1 cellular context compared by ENCODE assay signal in the genomic region with DNA sequence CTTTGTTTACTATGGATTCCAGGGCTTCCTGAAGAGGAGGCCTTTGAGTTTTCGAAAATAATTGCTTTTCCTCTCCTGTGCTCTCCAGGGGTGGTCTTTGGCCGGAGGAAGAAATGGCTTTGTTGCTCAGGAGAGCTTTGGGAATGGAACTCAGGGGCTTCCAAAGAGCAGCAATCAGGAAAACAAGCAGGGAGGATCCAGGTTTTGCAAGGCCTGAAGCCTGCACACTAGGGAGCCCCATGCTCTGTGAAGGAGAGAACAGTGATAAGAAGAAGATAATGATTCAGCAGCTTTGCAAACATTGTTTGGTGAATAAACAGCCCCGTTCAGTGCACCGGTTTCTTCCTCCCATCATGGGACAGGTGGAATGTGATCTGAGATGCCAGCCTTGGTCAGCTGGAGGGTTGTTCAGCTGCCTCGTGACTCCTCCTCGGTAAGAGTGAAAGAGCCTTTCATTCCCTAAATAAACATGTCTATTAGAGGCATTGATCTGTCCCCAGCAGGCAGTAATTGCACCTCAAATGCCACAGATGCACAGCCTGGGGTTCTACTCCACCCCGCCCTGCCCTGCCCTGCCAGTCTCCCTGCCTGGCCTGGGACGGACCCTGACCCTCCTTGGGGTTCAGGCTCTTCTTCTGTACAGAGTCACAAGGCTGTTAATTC.
A peak's percentile ranks its signal among the peaks of the same experiment; 100 is the strongest.
TF ChIP-seq lines count a peak whose summit lies in the region.

No MANE protein-coding gene starts in this region.

TF ChIP-seq in HepG2, 621 proteins besides CTCF, POLR2A, EP300 and RAD21 (continued from another document and continues in another):
- TF ChIP-seq, protein P1, sequence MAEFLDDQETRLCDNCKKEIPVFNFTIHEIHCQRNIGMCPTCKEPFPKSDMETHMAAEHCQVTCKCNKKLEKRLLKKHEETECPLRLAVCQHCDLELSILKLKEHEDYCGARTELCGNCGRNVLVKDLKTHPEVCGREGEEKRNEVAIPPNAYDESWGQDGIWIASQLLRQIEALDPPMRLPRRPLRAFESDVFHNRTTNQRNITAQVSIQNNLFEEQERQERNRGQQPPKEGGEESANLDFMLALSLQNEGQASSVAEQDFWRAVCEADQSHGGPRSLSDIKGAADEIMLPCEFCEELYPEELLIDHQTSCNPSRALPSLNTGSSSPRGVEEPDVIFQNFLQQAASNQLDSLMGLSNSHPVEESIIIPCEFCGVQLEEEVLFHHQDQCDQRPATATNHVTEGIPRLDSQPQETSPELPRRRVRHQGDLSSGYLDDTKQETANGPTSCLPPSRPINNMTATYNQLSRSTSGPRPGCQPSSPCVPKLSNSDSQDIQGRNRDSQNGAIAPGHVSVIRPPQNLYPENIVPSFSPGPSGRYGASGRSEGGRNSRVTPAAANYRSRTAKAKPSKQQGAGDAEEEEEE (CRISPR knock-in tag; IDR thresholded peaks at IDR 0.05; ENCODE audit: borderline replicate concordance), result no peak
- peak; percentile 86 for TF ChIP-seq ZNF878 (CRISPR knock-in tag; IDR thresholded peaks at IDR 0.05)
- TF ChIP-seq, protein P2, sequence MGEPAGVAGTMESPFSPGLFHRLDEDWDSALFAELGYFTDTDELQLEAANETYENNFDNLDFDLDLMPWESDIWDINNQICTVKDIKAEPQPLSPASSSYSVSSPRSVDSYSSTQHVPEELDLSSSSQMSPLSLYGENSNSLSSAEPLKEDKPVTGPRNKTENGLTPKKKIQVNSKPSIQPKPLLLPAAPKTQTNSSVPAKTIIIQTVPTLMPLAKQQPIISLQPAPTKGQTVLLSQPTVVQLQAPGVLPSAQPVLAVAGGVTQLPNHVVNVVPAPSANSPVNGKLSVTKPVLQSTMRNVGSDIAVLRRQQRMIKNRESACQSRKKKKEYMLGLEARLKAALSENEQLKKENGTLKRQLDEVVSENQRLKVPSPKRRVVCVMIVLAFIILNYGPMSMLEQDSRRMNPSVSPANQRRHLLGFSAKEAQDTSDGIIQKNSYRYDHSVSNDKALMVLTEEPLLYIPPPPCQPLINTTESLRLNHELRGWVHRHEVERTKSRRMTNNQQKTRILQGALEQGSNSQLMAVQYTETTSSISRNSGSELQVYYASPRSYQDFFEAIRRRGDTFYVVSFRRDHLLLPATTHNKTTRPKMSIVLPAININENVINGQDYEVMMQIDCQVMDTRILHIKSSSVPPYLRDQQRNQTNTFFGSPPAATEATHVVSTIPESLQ (CRISPR knock-in tag; conservative IDR thresholded peaks at IDR 0.05), result no peak
- TF ChIP-seq ZNF451 (CRISPR knock-in tag; IDR thresholded peaks at IDR 0.05), result 0 out of 2 replicates have a peak, but pooled peaks have one; percentile 44
- TF ChIP-seq, protein P3, sequence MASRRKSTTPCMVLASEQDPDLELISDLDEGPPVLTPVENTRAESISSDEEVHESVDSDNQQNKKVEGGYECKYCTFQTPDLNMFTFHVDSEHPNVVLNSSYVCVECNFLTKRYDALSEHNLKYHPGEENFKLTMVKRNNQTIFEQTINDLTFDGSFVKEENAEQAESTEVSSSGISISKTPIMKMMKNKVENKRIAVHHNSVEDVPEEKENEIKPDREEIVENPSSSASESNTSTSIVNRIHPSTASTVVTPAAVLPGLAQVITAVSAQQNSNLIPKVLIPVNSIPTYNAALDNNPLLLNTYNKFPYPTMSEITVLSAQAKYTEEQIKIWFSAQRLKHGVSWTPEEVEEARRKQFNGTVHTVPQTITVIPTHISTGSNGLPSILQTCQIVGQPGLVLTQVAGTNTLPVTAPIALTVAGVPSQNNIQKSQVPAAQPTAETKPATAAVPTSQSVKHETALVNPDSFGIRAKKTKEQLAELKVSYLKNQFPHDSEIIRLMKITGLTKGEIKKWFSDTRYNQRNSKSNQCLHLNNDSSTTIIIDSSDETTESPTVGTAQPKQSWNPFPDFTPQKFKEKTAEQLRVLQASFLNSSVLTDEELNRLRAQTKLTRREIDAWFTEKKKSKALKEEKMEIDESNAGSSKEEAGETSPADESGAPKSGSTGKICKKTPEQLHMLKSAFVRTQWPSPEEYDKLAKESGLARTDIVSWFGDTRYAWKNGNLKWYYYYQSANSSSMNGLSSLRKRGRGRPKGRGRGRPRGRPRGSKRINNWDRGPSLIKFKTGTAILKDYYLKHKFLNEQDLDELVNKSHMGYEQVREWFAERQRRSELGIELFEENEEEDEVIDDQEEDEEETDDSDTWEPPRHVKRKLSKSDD (CRISPR knock-in tag; IDR thresholded peaks at IDR 0.05; ENCODE audit: low read depth), result peak; percentile 59; the same call in 1 of the 2 replicates
- no peak for TF ChIP-seq NFRKB (IDR thresholded peaks at IDR 0.05)
- TF ChIP-seq, protein P4, sequence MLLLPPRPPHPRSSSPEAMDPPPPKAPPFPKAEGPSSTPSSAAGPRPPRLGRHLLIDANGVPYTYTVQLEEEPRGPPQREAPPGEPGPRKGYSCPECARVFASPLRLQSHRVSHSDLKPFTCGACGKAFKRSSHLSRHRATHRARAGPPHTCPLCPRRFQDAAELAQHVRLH (CRISPR knock-in tag; IDR thresholded peaks at IDR 0.05; ENCODE audit: borderline replicate concordance, low read depth), result peak; percentile 93; the same call in 1 of the 2 replicates
- TF ChIP-seq ZNF562 (CRISPR knock-in tag; IDR thresholded peaks at IDR 0.05; ENCODE audit: borderline replicate concordance), result no peak
- peak; percentile 94 for TF ChIP-seq FOXA3 (CRISPR knock-in tag; IDR thresholded peaks at IDR 0.05)
- peak; percentile 95 for TF ChIP-seq TBX2 (CRISPR knock-in tag; IDR thresholded peaks at IDR 0.05; ENCODE audit: borderline replicate concordance)
- TF ChIP-seq NCOA5 (CRISPR knock-in tag; IDR thresholded peaks at IDR 0.05), result no peak
- TF ChIP-seq HDAC6 (IDR thresholded peaks at IDR 0.05; ENCODE audit: low read depth, low read length), result no peak
- TF ChIP-seq NFE2L1 (CRISPR knock-in tag; IDR thresholded peaks at IDR 0.05; ENCODE audit: borderline replicate concordance), result peak; percentile 69; the same call in 1 of the 2 replicates
- TF ChIP-seq TAF1 (CRISPR knock-in tag; IDR thresholded peaks at IDR 0.05), result 0 out of 2 replicates have a peak, but pooled peaks have one; percentile 21
- no peak for TF ChIP-seq ISX (CRISPR knock-in tag; conservative IDR thresholded peaks at IDR 0.05)
- TF ChIP-seq ELF1 (CRISPR knock-in tag; IDR thresholded peaks at IDR 0.05), result peak; percentile 49; the same call in 1 of the 2 replicates
- TF ChIP-seq, protein P5, sequence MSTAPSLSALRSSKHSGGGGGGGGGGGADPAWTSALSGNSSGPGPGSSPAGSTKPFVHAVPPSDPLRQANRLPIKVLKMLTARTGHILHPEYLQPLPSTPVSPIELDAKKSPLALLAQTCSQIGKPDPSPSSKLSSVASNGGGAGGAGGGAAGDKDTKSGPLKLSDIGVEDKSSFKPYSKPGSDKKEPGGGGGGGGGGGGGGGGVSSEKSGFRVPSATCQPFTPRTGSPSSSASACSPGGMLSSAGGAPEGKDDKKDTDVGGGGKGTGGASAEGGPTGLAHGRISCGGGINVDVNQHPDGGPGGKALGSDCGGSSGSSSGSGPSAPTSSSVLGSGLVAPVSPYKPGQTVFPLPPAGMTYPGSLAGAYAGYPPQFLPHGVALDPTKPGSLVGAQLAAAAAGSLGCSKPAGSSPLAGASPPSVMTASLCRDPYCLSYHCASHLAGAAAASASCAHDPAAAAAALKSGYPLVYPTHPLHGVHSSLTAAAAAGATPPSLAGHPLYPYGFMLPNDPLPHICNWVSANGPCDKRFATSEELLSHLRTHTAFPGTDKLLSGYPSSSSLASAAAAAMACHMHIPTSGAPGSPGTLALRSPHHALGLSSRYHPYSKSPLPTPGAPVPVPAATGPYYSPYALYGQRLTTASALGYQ (CRISPR knock-in tag; IDR thresholded peaks at IDR 0.05), result peak; percentile 88
- peak; percentile 68 for TF ChIP-seq RCOR2 (CRISPR knock-in tag; IDR thresholded peaks at IDR 0.05)
- TF ChIP-seq ELF3 (CRISPR knock-in tag; IDR thresholded peaks at IDR 0.05), result peak; percentile 89
- TF ChIP-seq TCF12 (IDR thresholded peaks at IDR 0.05), result no peak
- TF ChIP-seq TCF12 (CRISPR knock-in tag; IDR thresholded peaks at IDR 0.05), result peak; percentile 65
- no peak for TF ChIP-seq ZNF160 (CRISPR knock-in tag; IDR thresholded peaks at IDR 0.05)
- TF ChIP-seq KDM4B (CRISPR knock-in tag; IDR thresholded peaks at IDR 0.05), result no peak
- TF ChIP-seq, protein P6, sequence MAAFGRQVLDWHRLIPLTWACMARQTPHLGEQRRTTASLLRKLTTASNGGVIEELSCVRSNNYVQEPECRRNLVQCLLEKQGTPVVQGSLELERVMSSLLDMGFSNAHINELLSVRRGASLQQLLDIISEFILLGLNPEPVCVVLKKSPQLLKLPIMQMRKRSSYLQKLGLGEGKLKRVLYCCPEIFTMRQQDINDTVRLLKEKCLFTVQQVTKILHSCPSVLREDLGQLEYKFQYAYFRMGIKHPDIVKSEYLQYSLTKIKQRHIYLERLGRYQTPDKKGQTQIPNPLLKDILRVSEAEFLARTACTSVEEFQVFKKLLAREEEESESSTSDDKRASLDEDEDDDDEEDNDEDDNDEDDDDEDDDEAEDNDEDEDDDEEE (CRISPR knock-in tag; IDR thresholded peaks at IDR 0.05), result no peak
- peak; percentile 88; the same call in 1 of the 2 replicates for TF ChIP-seq HMG20B (CRISPR knock-in tag; conservative IDR thresholded peaks at IDR 0.05)
- peak; percentile 77; the same call in 1 of the 2 replicates for TF ChIP-seq RFXAP (CRISPR knock-in tag; IDR thresholded peaks at IDR 0.05; ENCODE audit: borderline replicate concordance)
- TF ChIP-seq ZBTB1 (CRISPR knock-in tag; IDR thresholded peaks at IDR 0.05; ENCODE audit: borderline replicate concordance), result no peak
- TF ChIP-seq MED8 (CRISPR knock-in tag; IDR thresholded peaks at IDR 0.05; ENCODE audit: insufficient replicate concordance), result peak; percentile 38
- peak; percentile 75; the same call in 1 of the 2 replicates for TF ChIP-seq ZSCAN29 (CRISPR knock-in tag; conservative IDR thresholded peaks at IDR 0.05)
- 0 out of 2 replicates have a peak, but pooled peaks have one; percentile 40 for TF ChIP-seq ZNF761 (CRISPR knock-in tag; conservative IDR thresholded peaks at IDR 0.05)
- no peak for TF ChIP-seq SNRNP70 (IDR thresholded peaks at IDR 0.05; ENCODE audit: low read depth, low read length)
- no peak for TF ChIP-seq PHF8 (CRISPR knock-in tag; IDR thresholded peaks at IDR 0.05)
- TF ChIP-seq SPEN (CRISPR knock-in tag; IDR thresholded peaks at IDR 0.05; ENCODE audit: low read depth), result peak; percentile 57; the same call in 1 of the 2 replicates
- TF ChIP-seq ZSCAN9 (CRISPR knock-in tag; IDR thresholded peaks at IDR 0.05; ENCODE audit: borderline replicate concordance), result peak; percentile 71; the same call in 1 of the 2 replicates
- peak; percentile 80; the same call in 1 of the 2 replicates for TF ChIP-seq ZNF788 (CRISPR knock-in tag; IDR thresholded peaks at IDR 0.05; ENCODE audit: borderline replicate concordance)
- no peak for TF ChIP-seq ZNF724P (CRISPR knock-in tag; IDR thresholded peaks at IDR 0.05; ENCODE audit: borderline replicate concordance)
- TF ChIP-seq KLF12 (CRISPR knock-in tag; IDR thresholded peaks at IDR 0.05; ENCODE audit: borderline replicate concordance), result peak; percentile 50; the same call in 1 of the 2 replicates
- TF ChIP-seq SMAD1 (CRISPR knock-in tag; IDR thresholded peaks at IDR 0.05; ENCODE audit: borderline replicate concordance, low read depth), result 0 out of 2 replicates have a peak, but pooled peaks have one; percentile 44
- TF ChIP-seq, protein P7, sequence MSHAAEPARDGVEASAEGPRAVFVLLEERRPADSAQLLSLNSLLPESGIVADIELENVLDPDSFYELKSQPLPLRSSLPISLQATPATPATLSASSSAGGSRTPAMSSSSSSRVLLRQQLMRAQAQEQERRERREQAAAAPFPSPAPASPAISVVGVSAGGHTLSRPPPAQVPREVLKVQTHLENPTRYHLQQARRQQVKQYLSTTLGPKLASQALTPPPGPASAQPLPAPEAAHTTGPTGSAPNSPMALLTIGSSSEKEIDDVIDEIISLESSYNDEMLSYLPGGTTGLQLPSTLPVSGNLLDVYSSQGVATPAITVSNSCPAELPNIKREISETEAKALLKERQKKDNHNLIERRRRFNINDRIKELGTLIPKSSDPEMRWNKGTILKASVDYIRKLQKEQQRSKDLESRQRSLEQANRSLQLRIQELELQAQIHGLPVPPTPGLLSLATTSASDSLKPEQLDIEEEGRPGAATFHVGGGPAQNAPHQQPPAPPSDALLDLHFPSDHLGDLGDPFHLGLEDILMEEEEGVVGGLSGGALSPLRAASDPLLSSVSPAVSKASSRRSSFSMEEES (CRISPR knock-in tag; IDR thresholded peaks at IDR 0.05), result peak; percentile 100
- no peak for TF ChIP-seq ZNF484 (CRISPR knock-in tag; IDR thresholded peaks at IDR 0.05; ENCODE audit: borderline replicate concordance, low read depth)
- no peak for TF ChIP-seq ZNF790 (CRISPR knock-in tag; IDR thresholded peaks at IDR 0.05; ENCODE audit: borderline replicate concordance)
- no peak; the same call in 1 of the 2 replicates for TF ChIP-seq MAZ (IDR thresholded peaks at IDR 0.05; ENCODE audit: borderline replicate concordance, low read depth, low read length)
- TF ChIP-seq MAZ (CRISPR knock-in tag; IDR thresholded peaks at IDR 0.05; ENCODE audit: low read depth), result 0 out of 2 replicates have a peak, but pooled peaks have one; percentile 62
- peak; percentile 59; the same call in 1 of the 2 replicates for TF ChIP-seq ZNF629 (CRISPR knock-in tag; conservative IDR thresholded peaks at IDR 0.05)
- 0 out of 2 replicates have a peak, but pooled peaks have one; percentile 61 for TF ChIP-seq CHD4 (IDR thresholded peaks at IDR 0.05; ENCODE audit: borderline replicate concordance, low read length)
- peak; percentile 62; the same call in 1 of the 2 replicates for TF ChIP-seq ZNF567 (CRISPR knock-in tag; IDR thresholded peaks at IDR 0.05; ENCODE audit: borderline replicate concordance)
- TF ChIP-seq, protein P8, sequence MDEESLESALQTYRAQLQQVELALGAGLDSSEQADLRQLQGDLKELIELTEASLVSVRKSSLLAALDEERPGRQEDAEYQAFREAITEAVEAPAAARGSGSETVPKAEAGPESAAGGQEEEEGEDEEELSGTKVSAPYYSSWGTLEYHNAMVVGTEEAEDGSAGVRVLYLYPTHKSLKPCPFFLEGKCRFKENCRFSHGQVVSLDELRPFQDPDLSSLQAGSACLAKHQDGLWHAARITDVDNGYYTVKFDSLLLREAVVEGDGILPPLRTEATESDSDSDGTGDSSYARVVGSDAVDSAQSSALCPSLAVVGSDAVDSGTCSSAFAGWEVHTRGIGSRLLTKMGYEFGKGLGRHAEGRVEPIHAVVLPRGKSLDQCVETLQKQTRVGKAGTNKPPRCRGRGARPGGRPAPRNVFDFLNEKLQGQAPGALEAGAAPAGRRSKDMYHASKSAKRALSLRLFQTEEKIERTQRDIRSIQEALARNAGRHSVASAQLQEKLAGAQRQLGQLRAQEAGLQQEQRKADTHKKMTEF (CRISPR knock-in tag; IDR thresholded peaks at IDR 0.05), result peak; percentile 96
- TF ChIP-seq ZNF781 (CRISPR knock-in tag; IDR thresholded peaks at IDR 0.05; ENCODE audit: borderline replicate concordance, not compliant biosample characterization), result no peak
- TF ChIP-seq, protein P9, sequence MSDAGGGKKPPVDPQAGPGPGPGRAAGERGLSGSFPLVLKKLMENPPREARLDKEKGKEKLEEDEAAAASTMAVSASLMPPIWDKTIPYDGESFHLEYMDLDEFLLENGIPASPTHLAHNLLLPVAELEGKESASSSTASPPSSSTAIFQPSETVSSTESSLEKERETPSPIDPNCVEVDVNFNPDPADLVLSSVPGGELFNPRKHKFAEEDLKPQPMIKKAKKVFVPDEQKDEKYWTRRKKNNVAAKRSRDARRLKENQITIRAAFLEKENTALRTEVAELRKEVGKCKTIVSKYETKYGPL (CRISPR knock-in tag; IDR thresholded peaks at IDR 0.05), result no peak
- TF ChIP-seq HOXD1 (CRISPR knock-in tag; IDR thresholded peaks at IDR 0.05), result peak; percentile 82
- TF ChIP-seq AHR (CRISPR knock-in tag; IDR thresholded peaks at IDR 0.05), result peak; percentile 49; the same call in 1 of the 2 replicates
- peak; percentile 88 for TF ChIP-seq GFI1 (CRISPR knock-in tag; IDR thresholded peaks at IDR 0.05; ENCODE audit: borderline replicate concordance)
